9 cellular contexts compared by ENCODE assay signal in the genomic region with DNA sequence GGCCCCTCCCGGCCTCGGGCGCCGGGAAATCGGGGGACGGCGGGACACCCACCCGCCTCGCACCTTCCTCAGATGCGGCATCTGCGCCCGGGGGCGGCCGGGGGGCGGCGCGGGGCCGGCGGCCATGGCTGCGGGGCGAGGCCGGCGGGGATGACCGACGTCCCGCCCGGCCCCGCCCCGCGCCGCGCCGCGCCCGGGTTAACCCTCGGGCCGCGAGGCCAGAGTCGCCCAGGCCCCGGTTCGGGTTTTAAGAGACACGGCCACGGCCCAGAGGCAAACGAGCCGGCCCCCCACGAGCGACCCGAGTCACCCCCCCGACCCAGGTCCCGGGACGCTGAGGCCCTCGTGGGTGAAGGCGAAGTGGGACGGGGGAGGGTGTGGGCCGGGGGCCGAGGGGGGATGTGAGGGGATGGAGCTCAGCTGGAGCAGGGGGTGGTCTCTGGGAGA. TPM values are rescaled to one million over a fixed set of nuclear protein-coding genes. Genes with fewer than 3 reads are reported as not detected.
A peak's percentile ranks its signal among the peaks of the same experiment; 100 is the strongest.
DNase-seq lines count a peak whose midpoint lies in the region; TF ChIP-seq lines count a peak whose summit lies in the region.
"Had no signal": no experiment of that assay in that cellular context is flagged by ENCODE, and none has a peak within 500 bp of the region (broad histone marks: within the 10 kb centered on the region; RNA-seq: fewer than 3 reads in every experiment).

RGS11 (minus strand) TSS at position 159 of the 447 bp plus-strand sequence; CDS start at position 126, 33 bp downstream.

- no peak within 1 kb of the TSS for H3K27ac ChIP-seq in DOHH2 (ENCODE audit: low read depth, low read length)
- no peak within 1 kb of the TSS for H3K27ac ChIP-seq in left ventricle myocardium inferior (replicated peaks)

- H3K4me3 ChIP-seq in DOHH2 (ENCODE audit: low read length): no peak within 1 kb of the TSS
- peak within 1 kb of the TSS; percentile 72 for H3K4me3 ChIP-seq in adipocyte (ENCODE audit: low read length)
- H3K4me3 ChIP-seq in left ventricle myocardium inferior: peak within 1 kb of the TSS; percentile 75
- H3K4me3 ChIP-seq in retinal pigment epithelial cell (ENCODE audit: low read length): peak within 1 kb of the TSS; percentile 37

- intact Hi-C loops in left ventricle myocardium inferior (cut with micrococcal nuclease): no loop called here

- H3K36me3 ChIP-seq in DOHH2 (ENCODE audit: control insufficient read depth, low read length) (no peaks in the 10 kb centered on the region), adipocyte (ENCODE audit: control insufficient read depth, insufficient read depth, low read length, severe bottlenecking) (no peaks in the 10 kb centered on the region), left ventricle myocardium inferior (no peaks in the 10 kb centered on the region)

- H4K20me1 ChIP-seq in DOHH2 (ENCODE audit: control insufficient read depth, insufficient read depth, low read depth, low read length): no peaks in the 10 kb centered on the region

- peak; percentile 50 for DNase-seq in adipocyte (ENCODE audit: low read depth)
- DNase-seq in left ventricle myocardium inferior: no peak
- no peak for DNase-seq in retinal pigment epithelial cell (ENCODE audit: low read depth)
- no peak for DNase-seq in NK-92 (lab: John Stamatoyannopoulos, UW; ENCODE audit: unreplicated experiment)
- DNase-seq in COR-L47 (lab: John Stamatoyannopoulos, UW): no peak
- no peak for DNase-seq in DMS153 (lab: John Stamatoyannopoulos, UW)
- DNase-seq in NCI-H2107 treated with DMSO at 0.1 percent for 48 hours (lab: John Stamatoyannopoulos, UW; ENCODE audit: unreplicated experiment): no peak
- DNase-seq: T1000 had no signal

- H3K79me2 ChIP-seq in DOHH2 (ENCODE audit: control insufficient read depth, low read length): no peaks in the 10 kb centered on the region

- H3K9me3 ChIP-seq in DOHH2 (ENCODE audit: control insufficient read depth, insufficient read depth, low read length) (no peaks in the 10 kb centered on the region), adipocyte (ENCODE audit: control insufficient read depth, low read length) (no peaks in the 10 kb centered on the region), left ventricle myocardium inferior (replicated peaks) (no peaks in the 10 kb centered on the region)

- H3K27me3 ChIP-seq in DOHH2 (ENCODE audit: control insufficient read depth, low read length): peaks cover 22% of the 10 kb centered on the region
- H3K27me3 ChIP-seq in adipocyte (replicated peaks; ENCODE audit: control insufficient read depth, insufficient read depth, low read length): peaks cover 5% of the 10 kb centered on the region
- peaks cover 20% of the 10 kb centered on the region for H3K27me3 ChIP-seq in left ventricle myocardium inferior (ENCODE audit: low read depth)

- H3F3A ChIP-seq in DOHH2 (ENCODE audit: control insufficient read depth, insufficient read depth): no peaks in the 10 kb centered on the region

- no peak within 1 kb of the TSS for H3K9ac ChIP-seq in adipocyte (ENCODE audit: low read length)

- peak within 1 kb of the TSS; percentile 11; the same call in 1 of the 2 replicates for H3K4me2 ChIP-seq in DOHH2 (ENCODE audit: low read length)

- no peak for TF ChIP-seq CTCF in DOHH2 (IDR thresholded peaks at IDR 0.05; ENCODE audit: low read depth, low read length, poor library complexity, severe bottlenecking)
- no peak for TF ChIP-seq CTCF in left ventricle myocardium inferior (IDR thresholded peaks at IDR 0.05; ENCODE audit: borderline replicate concordance)
- TF ChIP-seq CTCF in retinal pigment epithelial cell (conservative IDR thresholded peaks at IDR 0.05; ENCODE audit: low read depth, low read length): no peak

- no peaks in the 10 kb centered on the region for H3K9me2 ChIP-seq in DOHH2 (replicated peaks; ENCODE audit: control insufficient read depth, low read length)

- H3K4me1 ChIP-seq in DOHH2 (ENCODE audit: control insufficient read depth, low read length): peaks cover 3% of the 10 kb centered on the region; the same call in 1 of the 2 replicates
- H3K4me1 ChIP-seq in adipocyte (ENCODE audit: control insufficient read depth, insufficient read depth, low read length): no peaks in the 10 kb centered on the region
- peaks cover 32% of the 10 kb centered on the region for H3K4me1 ChIP-seq in left ventricle myocardium inferior

RNA-seq across cellular contexts. Expression of gene RGS11, which starts in this region (rescaled TPM):
- 16.4 TPM for total RNA-seq in left ventricle myocardium inferior
